Comparison of ENCODE assay signal across 8 cellular contexts in genomic region chr10:74151057-74151878, GRCh38. TPM values are rescaled to one million over a fixed set of nuclear protein-coding genes. Genes with fewer than 3 reads are reported as not detected.
DNase-seq lines count a peak whose midpoint lies in the region; ATAC-seq, FAIRE-seq and TF ChIP-seq lines count a peak whose summit lies in the region.

Gene ADK, plus strand, starts transcription at chr10:74151221. Its CDS starts 58 bp downstream, at chr10:74151279.

- CTCF ChIA-PET in PC-9 (lab: Charles Lee): interaction anchor here (0.9 to 1.4 kb wide), 3 partner anchors 27 to 83 kb away, joined by 3 read pairs; no protein-coding TSS in a partner anchor

- no TSS peak for BruUV-seq in PC-9 (replicated peaks; lab: Mats Ljungman, UMichigan)

- peak within 1 kb of the TSS; percentile 90 for H2AFZ ChIP-seq in PC-9

- intact Hi-C loops in PC-9 (cut with micrococcal nuclease; ENCODE audit: unreplicated experiment): loop anchor here (1.0 kb wide), 4 partner anchors 25 to 279 kb away; no protein-coding TSS in a partner anchor

- no peak for TF ChIP-seq POLR2A in erythroblast (IDR thresholded peaks at IDR 0.05; ENCODE audit: low read length)

- no peaks in the 10 kb centered on the region for H4K20me1 ChIP-seq in PC-9 (ENCODE audit: insufficient read depth)

- H3K36me3 ChIP-seq in PC-9 (ENCODE audit: low read depth) (no peaks in the 10 kb centered on the region; the same call in 1 of the 2 replicates), muscle layer of colon (ENCODE audit: insufficient read depth, low read length) (no peaks in the 10 kb centered on the region)

- peak within 1 kb of the TSS; percentile 95 for H3K9ac ChIP-seq in muscle layer of colon (ENCODE audit: low read length)

- peak; percentile 98 for DNase-seq in DMS 273 (lab: John Stamatoyannopoulos, UW; ENCODE audit: unreplicated experiment)
- DNase-seq in HTR-8/SVneo (ENCODE audit: insufficient read length, low spot score): peak; percentile 97
- peak; percentile 89 to 99 for DNase-seq in PC-9
- DNase-seq in activated T-cell treated with anti-CD3 and anti-CD28 coated beads, Interleukin-2, amount 50 U/mL, for 1 hour: peak; percentile 100
- peak; percentile 99 for DNase-seq in erythroblast (lab: John Stamatoyannopoulos, UW)
- DNase-seq in stimulated activated CD8-positive, alpha-beta memory T cell treated with anti-CD3 and anti-CD28 coated beads, Interleukin-7, amount 100 ng/mL, for 24 hours (ENCODE audit: low read depth): peak; percentile 100

- POLR2A ChIA-PET in PC-9 (lab: Charles Lee; ENCODE audit: unreplicated experiment): interaction anchor here (0.5 to 0.9 kb wide), 7 partner anchors 80 to 1178 kb away, joined by 3 to 4 read pairs (median 3); no protein-coding TSS in a partner anchor

- H3K4me3 ChIP-seq in PC-9: peak within 1 kb of the TSS; percentile 93
- peak within 1 kb of the TSS; percentile 90 to 96 for H3K4me3 ChIP-seq in muscle layer of colon (ENCODE audit: low read depth in 1 of 2, low read length in 2 of 2)

- peak within 1 kb of the TSS; percentile 100 for H3K4me2 ChIP-seq in PC-9

- H3K9me3 ChIP-seq in PC-9 (ENCODE audit: insufficient read depth, low read depth): no peaks in the 10 kb centered on the region
- H3K9me3 ChIP-seq in muscle layer of colon (ENCODE audit: low read length): no peaks in the 10 kb centered on the region

- peak; percentile 78 for ATAC-seq in GM21367 (IDR thresholded peaks at IDR 0.05; ENCODE audit: unreplicated experiment)

- peaks cover 26% of the 10 kb centered on the region for H3K4me1 ChIP-seq in PC-9 (replicated peaks; ENCODE audit: insufficient read depth)
- peaks cover 38% of the 10 kb centered on the region for H3K4me1 ChIP-seq in muscle layer of colon (ENCODE audit: insufficient read depth, low read length)

- peak; percentile 53; the same call in 1 of the 2 replicates for TF ChIP-seq CTCF in PC-9 (conservative IDR thresholded peaks at IDR 0.05)

- peaks cover 92% of the 10 kb centered on the region for H3K79me2 ChIP-seq in PC-9 (ENCODE audit: low read depth)

- peak; percentile 94 for FAIRE-seq in HTR-8/SVneo (lab: Jason Lieb, UNC)

- no peaks in the 10 kb centered on the region for H3K9me2 ChIP-seq in PC-9 (ENCODE audit: insufficient read depth)

- H3K27ac ChIP-seq in PC-9 (peak within 1 kb of the TSS; percentile 70), muscle layer of colon (ENCODE audit: low read depth, low read length) (peak within 1 kb of the TSS; percentile 95)

- H3K27me3 ChIP-seq in PC-9 (ENCODE audit: insufficient read depth, low read depth) (no peaks in the 10 kb centered on the region), muscle layer of colon (ENCODE audit: control insufficient read depth in 1 of 2, insufficient read depth in 2 of 2, low read length in 2 of 2) (no peaks in the 10 kb centered on the region)

- H3F3A ChIP-seq in PC-9 (ENCODE audit: insufficient read depth, low read depth): peaks cover 4% of the 10 kb centered on the region; the same call in 1 of the 2 replicates

RNA-seq across cellular contexts. Expression of gene ADK, which starts in this region (rescaled TPM):
- 133 and 159 TPM in 2 replicates for total RNA-seq in PC-9 (2021)

Comparison
In these comparisons a context has a peak if more than half of its experiments do, and no peak if none do; other contexts are left out.
1. Peak in every context shown above with its lines: DNase-seq, ATAC-seq, H3K4me3 ChIP-seq and H3K27ac ChIP-seq.